In the genomic region with DNA sequence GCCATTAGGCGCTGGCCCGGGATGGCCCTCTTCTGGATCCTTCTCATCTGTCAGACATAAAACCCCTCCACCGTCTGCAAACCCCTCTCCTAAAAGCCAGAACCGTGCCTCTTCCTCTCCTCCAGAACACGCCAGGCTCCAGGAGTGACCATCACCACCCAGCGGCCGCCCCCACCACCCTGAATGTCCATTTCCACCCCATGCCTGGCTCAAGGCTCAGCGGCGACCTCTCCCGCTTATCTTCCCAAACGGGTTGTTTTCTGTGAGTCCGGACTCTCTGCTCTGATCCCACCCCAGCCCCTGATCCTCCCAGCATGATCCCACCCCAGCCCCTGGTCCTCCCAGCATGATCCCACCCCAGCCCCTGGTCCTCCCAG, we compare ENCODE assay signal across 29 cellular contexts. TPM values are rescaled to one million over a fixed set of nuclear protein-coding genes. Genes with fewer than 3 reads are reported as not detected.
DNase-seq lines count a peak whose midpoint lies in the region; ATAC-seq and TF ChIP-seq lines count a peak whose summit lies in the region.
"Had no signal": no experiment of that assay in that cellular context is flagged by ENCODE, and none has a peak within 500 bp of the region (broad histone marks: within the 10 kb centered on the region; RNA-seq: fewer than 3 reads in every experiment).

No MANE protein-coding gene starts in this region.

- ATAC-seq in foreskin keratinocyte: no peak
- ATAC-seq in activated T-cell treated with anti-CD3 and anti-CD28 coated beads, Interleukin-2, amount 50 U/mL, for 4 hours: no peak
- ATAC-seq in GM21360 (IDR thresholded peaks at IDR 0.05; ENCODE audit: unreplicated experiment): no peak
- ATAC-seq: CD8-positive, alpha-beta T cell; left lobe of liver; naive thymus-derived CD4-positive, alpha-beta T cell; sciatic nerve had no signal

- no peaks in the 10 kb centered on the region for H3K27me3 Mint-ChIP-seq in nephron progenitor cell (ENCODE audit: low read depth, poor library complexity)
- H3K27me3 Mint-ChIP-seq in activated T-cell treated with anti-CD3 and anti-CD28 coated beads, Interleukin-2, amount 50 U/mL, for 4 hours (ENCODE audit: low read depth): peaks cover 33% of the 10 kb centered on the region

- H3K4me1 ChIP-seq in cardiac muscle cell (ENCODE audit: low read depth) (peaks cover 12% of the 10 kb centered on the region), right atrium auricular region (no peaks in the 10 kb centered on the region), foreskin keratinocyte (peaks cover 15% of the 10 kb centered on the region)

- H3K27ac ChIP-seq in cardiac muscle cell: peak overlapping the region; percentile 34
- no peak overlapping the region for H3K27ac ChIP-seq in right atrium auricular region
- H3K27ac ChIP-seq in foreskin keratinocyte: peak overlapping the region; percentile 82
- H3K27ac ChIP-seq: dorsolateral prefrontal cortex, tibial nerve, WERI-Rb-1 had no signal

- H3K27me3 ChIP-seq in cardiac muscle cell (no peaks in the 10 kb centered on the region), right atrium auricular region (no peaks in the 10 kb centered on the region), foreskin keratinocyte (no peaks in the 10 kb centered on the region)
- H3K27me3 ChIP-seq: MG63 had no signal

- H3K4me3 Mint-ChIP-seq in nephron progenitor cell: peak overlapping the region; percentile 76
- H3K4me3 Mint-ChIP-seq in activated T-cell treated with anti-CD3 and anti-CD28 coated beads, Interleukin-2, amount 50 U/mL, for 4 hours: no peak overlapping the region
- H3K4me3 Mint-ChIP-seq: activated CD4-positive, alpha-beta T cell treated with anti-CD3 and anti-CD28 coated beads, Interleukin-2, amount 10 ng/mL, durations not matched to agents 7 days and 5 days; activated T-helper 1 cell treated with anti-CD3 and anti-CD28 coated beads, Interleukin-12 subunit alpha, Interleukin-12 subunit beta, Interleukin-2, Interleukin-4 antibody, amounts not matched to agents 30 ng/mL and 10 ng/mL and 1 ng/mL, durations not matched to agents 14 hours and 24 hours and 36 hours; CD8-positive, alpha-beta T cell; mesothelial cell of epicardium; stimulated activated naive CD8-positive, alpha-beta T cell treated with anti-CD3 and anti-CD28 coated beads, Interleukin-15, Interleukin-2, amounts not matched to agents 100 ng/mL and 50 ng/mL, for 24 hours had no signal

- TF ChIP-seq CTCF in cardiac muscle cell (IDR thresholded peaks at IDR 0.05; ENCODE audit: low read depth, low read length): no peak
- TF ChIP-seq CTCF in right atrium auricular region (IDR thresholded peaks at IDR 0.05): no peak
- no peak for TF ChIP-seq CTCF in foreskin keratinocyte (conservative IDR thresholded peaks at IDR 0.05)
- no peak for TF ChIP-seq CTCF in nephron progenitor cell (IDR thresholded peaks at IDR 0.05)
- TF ChIP-seq CTCF in GM13977 (IDR thresholded peaks at IDR 0.05; ENCODE audit: extremely low read depth, insufficient read depth, missing control alignments): no peak

- H3K4me3 ChIP-seq in cardiac muscle cell (no peak overlapping the region), right atrium auricular region (no peak overlapping the region)
- H3K4me3 ChIP-seq: HAP-1, MG63, tibial nerve had no signal

- H3K9me3 ChIP-seq in cardiac muscle cell (ENCODE audit: low read depth) (no peaks in the 10 kb centered on the region), right atrium auricular region (no peaks in the 10 kb centered on the region)
- H3K9me3 ChIP-seq: HAP-1, MG63, tibial nerve had no signal

- DNase-seq in cardiac muscle cell (ENCODE audit: low read depth in 1 of 2, low spot score in 1 of 2): no peak
- no peak for DNase-seq in right atrium auricular region (ENCODE audit: low spot score)
- DNase-seq in foreskin keratinocyte: no peak
- DNase-seq in nephron progenitor cell: peak; percentile 41
- no peak for DNase-seq in activated T-cell treated with anti-CD3 and anti-CD28 coated beads, Interleukin-2, amount 50 U/mL, for 4 hours
- DNase-seq in activated gamma-delta T cell treated with Interleukin-2 at 50 U/mL for 16 hours: no peak
- no peak for DNase-seq in GM13977 (ENCODE audit: low spot score)
- DNase-seq: 8988T; activated CD4-positive, alpha-beta T cell treated with anti-CD3 and anti-CD28 coated beads, Interleukin-2, amount 10 ng/mL, durations not matched to agents 7 days and 5 days; activated naive CD4-positive, alpha-beta T cell treated with anti-CD3 and anti-CD28 coated beads, Interleukin-2, amount 50 U/mL, for 16 hours; CD8-positive, alpha-beta T cell; DMS153; MG63; naive thymus-derived CD4-positive, alpha-beta T cell; NCI-H2029 treated with DMSO at 0.1 percent for 48 hours; NCI-H446; SHP77; stimulated activated CD4-positive, alpha-beta T cell treated with anti-CD3 and anti-CD28 coated beads, Interleukin-15, amount 100 ng/mL, for 24 hours; T-helper 9 cell; WERI-Rb-1 had no signal

- in situ Hi-C loops in GM13977 (cut with MboI; ENCODE audit: low pct_unique_long_range_greater_than_20kb, low sequenced_read_pairs, unreplicated experiment): no loop called here

- peak overlapping the region; percentile 94 for H3K27ac Mint-ChIP-seq in nephron progenitor cell
- H3K27ac Mint-ChIP-seq: activated CD4-positive, alpha-beta T cell treated with anti-CD3 and anti-CD28 coated beads, Interleukin-2, amount 10 ng/mL, durations not matched to agents 7 days and 5 days; activated T-helper 1 cell treated with anti-CD3 and anti-CD28 coated beads, Interleukin-12 subunit alpha, Interleukin-12 subunit beta, Interleukin-2, Interleukin-4 antibody, amounts not matched to agents 30 ng/mL and 10 ng/mL and 1 ng/mL, durations not matched to agents 14 hours and 24 hours and 36 hours; CD8-positive, alpha-beta T cell; mesothelial cell of epicardium; stimulated activated naive CD8-positive, alpha-beta T cell treated with anti-CD3 and anti-CD28 coated beads, Interleukin-15, Interleukin-2, amounts not matched to agents 100 ng/mL and 50 ng/mL, for 24 hours had no signal

- H3K36me3 ChIP-seq in cardiac muscle cell: no peaks in the 10 kb centered on the region
- no peaks in the 10 kb centered on the region for H3K36me3 ChIP-seq in right atrium auricular region
- H3K36me3 ChIP-seq: HAP-1, MG63, tibial nerve, WERI-Rb-1 had no signal

- peaks cover 54% of the 10 kb centered on the region for H3K4me1 Mint-ChIP-seq in nephron progenitor cell
- peaks cover 14% of the 10 kb centered on the region for H3K4me1 Mint-ChIP-seq in activated T-cell treated with anti-CD3 and anti-CD28 coated beads, Interleukin-2, amount 50 U/mL, for 4 hours (ENCODE audit: low read depth)

- H3K9me3 Mint-ChIP-seq in nephron progenitor cell: no peaks in the 10 kb centered on the region
- no peaks in the 10 kb centered on the region for H3K9me3 Mint-ChIP-seq in activated T-cell treated with anti-CD3 and anti-CD28 coated beads, Interleukin-2, amount 50 U/mL, for 4 hours
- H3K9me3 Mint-ChIP-seq: activated CD4-positive, alpha-beta T cell treated with anti-CD3 and anti-CD28 coated beads, Interleukin-2, amount 10 ng/mL, durations not matched to agents 7 days and 5 days; activated T-helper 1 cell treated with anti-CD3 and anti-CD28 coated beads, Interleukin-12 subunit alpha, Interleukin-12 subunit beta, Interleukin-2, Interleukin-4 antibody, amounts not matched to agents 30 ng/mL and 10 ng/mL and 1 ng/mL, durations not matched to agents 14 hours and 24 hours and 36 hours; CD8-positive, alpha-beta T cell; mesothelial cell of epicardium; naive thymus-derived CD4-positive, alpha-beta T cell; stimulated activated naive CD8-positive, alpha-beta T cell treated with anti-CD3 and anti-CD28 coated beads, Interleukin-15, Interleukin-2, amounts not matched to agents 100 ng/mL and 50 ng/mL, for 24 hours had no signal

- peaks cover 5% of the 10 kb centered on the region for H3K36me3 Mint-ChIP-seq in nephron progenitor cell (ENCODE audit: low read depth)
- H3K36me3 Mint-ChIP-seq in activated T-cell treated with anti-CD3 and anti-CD28 coated beads, Interleukin-2, amount 50 U/mL, for 4 hours (ENCODE audit: insufficient read depth): no peaks in the 10 kb centered on the region
- H3K36me3 Mint-ChIP-seq: CD8-positive, alpha-beta T cell; mesothelial cell of epicardium; naive thymus-derived CD4-positive, alpha-beta T cell had no signal

RNA-seq across cellular contexts. Expression of a gene that starts 37.6 kb away (rescaled TPM):
- total RNA-seq in cardiac muscle cell (26.0 and 37.4 TPM in 2 replicates), right atrium auricular region (1 to 10 TPM; 7.1 to 9.6 TPM), foreskin keratinocyte (19.2 and 24.9 TPM in 2 replicates)
- polyA plus RNA-seq in cardiac muscle cell (9.0 and 9.2 TPM in 2 replicates), foreskin keratinocyte (9.8 and 13.1 TPM in 2 replicates)
- total RNA-seq in activated T-cell treated with anti-CD3 and anti-CD28 coated beads, Interleukin-2, amount 50 U/mL, for 4 hours: under 1 TPM; 0.22 to 0.63 (median 0.38) TPM

Comparison
In these comparisons a context has a peak if more than half of its experiments do, and no peak if none do; other contexts are left out.
1. H3K27ac ChIP-seq: peak in cardiac muscle cell (single experiment) and foreskin keratinocyte (single experiment); none in right atrium auricular region (0 of 2).
2. RNA of a gene that starts 37.6 kb away (total RNA-seq): 26.0 to 37.4 TPM in cardiac muscle cell, 19.2 to 24.9 TPM in foreskin keratinocyte and 7.1 to 9.6 TPM in right atrium auricular region; 0.22 to 0.63 TPM in activated T-cell treated with anti-CD3 and anti-CD28 coated beads, Interleukin-2, amount 50 U/mL, for 4 hours; every median in the first group is over 4 times any median in the second.